Comparison of ENCODE assay signal across 8 cellular contexts in the genomic region with DNA sequence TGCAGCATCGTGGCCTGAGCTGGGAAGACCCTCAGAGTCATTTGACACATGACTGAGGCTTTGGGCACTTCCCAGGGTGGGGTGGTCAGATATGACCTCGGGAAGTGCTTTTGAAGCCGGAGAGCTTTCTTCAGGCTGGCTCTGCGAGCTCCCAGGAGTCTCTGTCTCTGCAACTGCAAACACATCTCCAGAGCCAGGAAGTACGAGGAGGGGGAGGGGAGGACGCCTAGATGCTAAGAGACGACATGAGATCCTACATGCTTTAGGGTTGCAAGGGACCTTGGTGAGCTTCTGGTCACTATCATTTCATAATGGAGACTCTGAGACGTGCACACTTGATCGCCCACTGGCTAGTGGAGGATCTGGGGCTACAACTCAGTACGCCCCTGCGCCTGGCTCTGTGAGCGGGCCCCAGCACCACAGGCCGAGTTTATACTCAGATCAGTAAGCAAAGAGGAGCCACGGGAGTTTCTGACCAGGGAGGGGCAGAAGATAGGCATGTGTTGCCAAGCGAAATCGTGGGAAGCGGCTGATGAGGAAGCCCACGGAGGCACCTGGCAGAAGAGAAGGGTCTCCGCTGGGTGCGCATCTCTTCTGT. TPM values are rescaled to one million over a fixed set of nuclear protein-coding genes. Genes with fewer than 3 reads are reported as not detected.
DNase-seq lines count a peak whose midpoint lies in the region; ATAC-seq and TF ChIP-seq lines count a peak whose summit lies in the region.

No MANE protein-coding gene starts in this region.

- peaks cover 11% of the 10 kb centered on the region for H3K27me3 ChIP-seq in CD8-positive, alpha-beta memory T cell (ENCODE audit: insufficient read depth, low read length, poor library complexity, severe bottlenecking)
- H3K27me3 ChIP-seq in brain microvascular endothelial cell (replicated peaks) = peaks cover 16% of the 10 kb centered on the region
- no peaks in the 10 kb centered on the region for H3K27me3 ChIP-seq in HAP-1 (ENCODE audit: low read depth)

- H3K4me3 ChIP-seq in CD8-positive, alpha-beta memory T cell (ENCODE audit: low read length) = no peak overlapping the region
- peak overlapping the region; percentile 29 for H3K4me3 ChIP-seq in brain microvascular endothelial cell (ENCODE audit: low read depth, low read length)
- H3K4me3 ChIP-seq in HAP-1 = no peak overlapping the region

- no peak for TF ChIP-seq CTCF in brain microvascular endothelial cell (IDR thresholded peaks at IDR 0.05; ENCODE audit: low read depth, low read length, missing control alignments)

- peak overlapping the region; percentile 48 to 89 (median 73) for H3K4me3 Mint-ChIP-seq in CD8-positive, alpha-beta memory T cell
- H3K4me3 Mint-ChIP-seq in IgD-negative memory B cell (peak overlapping the region; percentile 47 to 79 (median 68)), naive B cell (peak overlapping the region; percentile 33 to 91 (median 82))

- no peaks in the 10 kb centered on the region for H3K36me3 Mint-ChIP-seq in CD8-positive, alpha-beta memory T cell
- no peaks in the 10 kb centered on the region for H3K36me3 Mint-ChIP-seq in IgD-negative memory B cell
- no peaks in the 10 kb centered on the region for H3K36me3 Mint-ChIP-seq in naive B cell

- no peaks in the 10 kb centered on the region for H3K36me3 ChIP-seq in CD8-positive, alpha-beta memory T cell (ENCODE audit: insufficient read depth, low read length)
- H3K36me3 ChIP-seq in brain microvascular endothelial cell (replicated peaks) (no peaks in the 10 kb centered on the region), HAP-1 (replicated peaks) (no peaks in the 10 kb centered on the region)

- peaks cover 24 to 43% of the 10 kb centered on the region in 2 donors for H3K27me3 Mint-ChIP-seq in CD8-positive, alpha-beta memory T cell
- peaks cover 35% of the 10 kb centered on the region for H3K27me3 Mint-ChIP-seq in IgD-negative memory B cell
- peaks cover 17 to 54% (median 33%) of the 10 kb centered on the region in 3 donors for H3K27me3 Mint-ChIP-seq in naive B cell

- in situ Hi-C loops in brain microvascular endothelial cell (cut with HindIII; ENCODE audit: low pct_ligation_motif_present, low sequenced_read_pairs) = no loop called here
- in situ Hi-C loops in HAP-1 (cut with MboI; ENCODE audit: low sequenced_read_pairs) = loop anchor here (5.0 kb wide), 1 partner anchor 190 kb away; no protein-coding TSS in a partner anchor

- peaks cover 4% of the 10 kb centered on the region for H3K4me1 ChIP-seq in CD8-positive, alpha-beta memory T cell (ENCODE audit: insufficient read depth, low read length)
- H3K4me1 ChIP-seq in HAP-1 = no peaks in the 10 kb centered on the region; the same call in 1 of the 2 replicates

- H3K9me3 Mint-ChIP-seq in CD8-positive, alpha-beta memory T cell = peaks cover 0 to 2% (median 0%) of the 10 kb centered on the region in 5 donors
- H3K9me3 Mint-ChIP-seq in IgD-negative memory B cell (no peaks in the 10 kb centered on the region), naive B cell (peaks cover 0 to 1% (median 0%) of the 10 kb centered on the region in 7 donors)

- H3K4me1 Mint-ChIP-seq in CD8-positive, alpha-beta memory T cell = peaks cover 2 to 16% (median 4%) of the 10 kb centered on the region in 3 donors
- H3K4me1 Mint-ChIP-seq in IgD-negative memory B cell (peaks cover 0 to 3% (median 0%) of the 10 kb centered on the region in 3 donors), naive B cell (peaks cover 4 to 12% (median 5%) of the 10 kb centered on the region in 3 donors)

- no peaks in the 10 kb centered on the region for H3K9me3 ChIP-seq in CD8-positive, alpha-beta memory T cell (ENCODE audit: low read length)
- no peaks in the 10 kb centered on the region for H3K9me3 ChIP-seq in HAP-1

- CTCF ChIA-PET in CD8-positive, alpha-beta memory T cell (lab: Charles Lee) = interaction anchor here (0.6 to 9.8 kb wide), 31 partner anchors 8 to 376 kb away, joined by 3 to 125 read pairs (median 4); no protein-coding TSS in a partner anchor

- no peak for ATAC-seq in naive B cell (ENCODE audit: low read depth in 2 of 2)

- POLR2A ChIA-PET in CD8-positive, alpha-beta memory T cell (lab: Charles Lee) = interaction anchor here (1.5 kb wide), 1 partner anchor 189 kb away, joined by 6 read pairs; no protein-coding TSS in a partner anchor

- H3K27ac ChIP-seq in CD8-positive, alpha-beta memory T cell (ENCODE audit: low read depth, low read length) = no peak overlapping the region
- no peak overlapping the region for H3K27ac ChIP-seq in brain microvascular endothelial cell

- DNase-seq in CD8-positive, alpha-beta memory T cell = no peak
- DNase-seq in brain microvascular endothelial cell (peak; percentile 49), naive B cell (no peak), medulla oblongata (ENCODE audit: extremely low spot score) (no peak), HAP-1 (ENCODE audit: low spot score in 2 of 2) (no peak), NCI-H1694 treated with DMSO at 0.1 percent for 48 hours (lab: John Stamatoyannopoulos, UW) (no peak), midbrain (lab: John Stamatoyannopoulos, UW) (no peak)

- H3K27ac Mint-ChIP-seq in CD8-positive, alpha-beta memory T cell = peak overlapping the region in 1 of 8 donors; percentile 28
- H3K27ac Mint-ChIP-seq in IgD-negative memory B cell = peak overlapping the region in 2 of 3 donors; percentile 27 to 77
- peak overlapping the region in 2 of 6 donors; percentile 85 to 92 for H3K27ac Mint-ChIP-seq in naive B cell

RNA-seq across cellular contexts. Expression of a gene that starts 0.5 kb away (rescaled TPM):
- total RNA-seq in CD8-positive, alpha-beta memory T cell = under 1 TPM; 0.40 to 0.46 TPM
- polyA plus RNA-seq in CD8-positive, alpha-beta memory T cell = 0.17 TPM
- polyA plus RNA-seq in IgD-negative memory B cell = not detected
- not detected for polyA plus RNA-seq in naive B cell (ENCODE audit: low read depth in 6 of 6)
